ENCODE assay signal across 8 cellular contexts in genomic region chr18:31942301-31942998, GRCh38. TPM values are rescaled to one million over a fixed set of nuclear protein-coding genes. Genes with fewer than 3 reads are reported as not detected.
DNase-seq lines count a peak whose midpoint lies in the region; ATAC-seq and TF ChIP-seq lines count a peak whose summit lies in the region.

No MANE protein-coding gene starts in this region.

- no peaks in the 10 kb centered on the region for H3K9me3 ChIP-seq in Caco-2

- CTCF ChIA-PET in Caco-2 (lab: Charles Lee): interaction anchor here (1.0 to 1.5 kb wide), 2 partner anchors 35 to 130 kb away, joined by 7 to 8 read pairs; no protein-coding TSS in a partner anchor

- no peaks in the 10 kb centered on the region for H3K9me3 Mint-ChIP-seq in Caco-2 (ENCODE audit: unreplicated experiment)

- intact Hi-C loops in Caco-2 (cut with micrococcal nuclease; ENCODE audit: unreplicated experiment): no loop called here

- DNase-seq in Caco-2 (peak in 1 of 2 experiments; percentile 26), SK-MEL-5 (ENCODE audit: low read depth, low spot score) (peak; percentile 25), caudate nucleus (lab: John Stamatoyannopoulos, UW) (peak in 30 of 61 donors; percentile 9 to 80 (median 46)), kidney tubule cell (ENCODE audit: low spot score) (peak; percentile 66), kidney glomerular epithelial cell (lab: John Stamatoyannopoulos, UW) (no peak)
- peak; percentile 9 for DNase-seq in stimulated activated CD4-positive, alpha-beta T cell treated with anti-CD3 and anti-CD28 coated beads, Interleukin-2, amount 100 ng/mL, for 4 hours (ENCODE audit: low read depth)

- no peak for TF ChIP-seq CTCF in Caco-2 (IDR thresholded peaks at IDR 0.05; ENCODE audit: insufficient read depth in 1 of 2, low read depth in 1 of 2, low read length in 1 of 2, severe bottlenecking in 1 of 2, unreplicated experiment in 1 of 2)

- ATAC-seq in GM19397 (IDR thresholded peaks at IDR 0.05; ENCODE audit: unreplicated experiment): peak; percentile 40
- ATAC-seq in HG03457 (IDR thresholded peaks at IDR 0.05; ENCODE audit: unreplicated experiment): peak; percentile 22

- H3K27me3 ChIP-seq in Caco-2 (replicated peaks; ENCODE audit: control insufficient read depth, insufficient read depth, low read length): no peaks in the 10 kb centered on the region

- no peaks in the 10 kb centered on the region for H3K36me3 ChIP-seq in Caco-2 (ENCODE audit: control insufficient read depth, insufficient read depth, low read length)

- H3K27ac Mint-ChIP-seq in Caco-2 (ENCODE audit: unreplicated experiment): peak overlapping the region; percentile 99

- H3K4me3 Mint-ChIP-seq in Caco-2 (ENCODE audit: unreplicated experiment): peak overlapping the region; percentile 89

- no peaks in the 10 kb centered on the region for H3K27me3 Mint-ChIP-seq in Caco-2 (ENCODE audit: insufficient read depth, unreplicated experiment)

- BruUV-seq in Caco-2 (replicated peaks; lab: Mats Ljungman, UMichigan): no TSS peak

- POLR2A ChIA-PET in Caco-2 (lab: Charles Lee): interaction anchor here (0.6 to 1.1 kb wide), 6 partner anchors 22 to 842 kb away, joined by 3 to 19 read pairs (median 6); partner anchors contain the start of gene RNF138

- H3K4me3 ChIP-seq in Caco-2 (ENCODE audit: low read depth, low read length): peak overlapping the region; percentile 79

- H3K4me1 Mint-ChIP-seq in Caco-2 (ENCODE audit: low read depth, unreplicated experiment): peaks cover 6% of the 10 kb centered on the region

- in situ Hi-C loops in SK-MEL-5 (cut with HindIII; ENCODE audit: low pct_unique_long_range_greater_than_20kb, low sequenced_read_pairs): no loop called here

- peaks cover 6% of the 10 kb centered on the region for H3K36me3 Mint-ChIP-seq in Caco-2 (ENCODE audit: insufficient read depth, unreplicated experiment)

- H3K27ac ChIP-seq in caudate nucleus (ENCODE audit: low read depth, low read length): peak overlapping the region; percentile 96

- no peaks in the 10 kb centered on the region for H3K4me1 ChIP-seq in Caco-2

RNA-seq across cellular contexts. Expression of gene TRAPPC8, which starts 0.5 kb away (rescaled TPM):
- total RNA-seq in Caco-2 (2022): 19.8 and 21.1 TPM in 2 replicates
- 47.7 and 49.4 TPM in 2 replicates for total RNA-seq in SK-MEL-5 (2014; rRNA removed; shearing (Covaris generic))
- 18.1 and 22.5 TPM in 2 replicates for polyA plus RNA-seq in SK-MEL-5 (2015; cell fraction: cytosol; rRNA removed)
- polyA plus RNA-seq in SK-MEL-5 (2015; cell fraction: nucleus; rRNA removed): 93.8 and 97.3 TPM in 2 replicates
